1 cellular context compared by ENCODE assay signal in genomic region chr6:147958683-147959082, GRCh38.
TF ChIP-seq lines count a peak whose summit lies in the region.

No MANE protein-coding gene starts in this region.

TF ChIP-seq in GM23338, 12 proteins besides CTCF, POLR2A, EP300 and RAD21 (continued from another document):
- TF ChIP-seq, protein P1, sequence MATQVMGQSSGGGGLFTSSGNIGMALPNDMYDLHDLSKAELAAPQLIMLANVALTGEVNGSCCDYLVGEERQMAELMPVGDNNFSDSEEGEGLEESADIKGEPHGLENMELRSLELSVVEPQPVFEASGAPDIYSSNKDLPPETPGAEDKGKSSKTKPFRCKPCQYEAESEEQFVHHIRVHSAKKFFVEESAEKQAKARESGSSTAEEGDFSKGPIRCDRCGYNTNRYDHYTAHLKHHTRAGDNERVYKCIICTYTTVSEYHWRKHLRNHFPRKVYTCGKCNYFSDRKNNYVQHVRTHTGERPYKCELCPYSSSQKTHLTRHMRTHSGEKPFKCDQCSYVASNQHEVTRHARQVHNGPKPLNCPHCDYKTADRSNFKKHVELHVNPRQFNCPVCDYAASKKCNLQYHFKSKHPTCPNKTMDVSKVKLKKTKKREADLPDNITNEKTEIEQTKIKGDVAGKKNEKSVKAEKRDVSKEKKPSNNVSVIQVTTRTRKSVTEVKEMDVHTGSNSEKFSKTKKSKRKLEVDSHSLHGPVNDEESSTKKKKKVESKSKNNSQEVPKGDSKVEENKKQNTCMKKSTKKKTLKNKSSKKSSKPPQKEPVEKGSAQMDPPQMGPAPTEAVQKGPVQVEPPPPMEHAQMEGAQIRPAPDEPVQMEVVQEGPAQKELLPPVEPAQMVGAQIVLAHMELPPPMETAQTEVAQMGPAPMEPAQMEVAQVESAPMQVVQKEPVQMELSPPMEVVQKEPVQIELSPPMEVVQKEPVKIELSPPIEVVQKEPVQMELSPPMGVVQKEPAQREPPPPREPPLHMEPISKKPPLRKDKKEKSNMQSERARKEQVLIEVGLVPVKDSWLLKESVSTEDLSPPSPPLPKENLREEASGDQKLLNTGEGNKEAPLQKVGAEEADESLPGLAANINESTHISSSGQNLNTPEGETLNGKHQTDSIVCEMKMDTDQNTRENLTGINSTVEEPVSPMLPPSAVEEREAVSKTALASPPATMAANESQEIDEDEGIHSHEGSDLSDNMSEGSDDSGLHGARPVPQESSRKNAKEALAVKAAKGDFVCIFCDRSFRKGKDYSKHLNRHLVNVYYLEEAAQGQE (IDR thresholded peaks at IDR 0.05; ENCODE audit: unreplicated experiment): no peak
- TF ChIP-seq POLR2AphosphoS5 (IDR thresholded peaks at IDR 0.05; ENCODE audit: low read depth): no peak
- TF ChIP-seq CREB1 (CRISPR knock-in tag; IDR thresholded peaks at IDR 0.05; ENCODE audit: low read depth): no peak
- TF ChIP-seq STAT1 (IDR thresholded peaks at IDR 0.05; ENCODE audit: unreplicated experiment): no peak
- no peak for TF ChIP-seq NANOG (IDR thresholded peaks at IDR 0.05; ENCODE audit: borderline replicate concordance)
- TF ChIP-seq, protein P2, sequence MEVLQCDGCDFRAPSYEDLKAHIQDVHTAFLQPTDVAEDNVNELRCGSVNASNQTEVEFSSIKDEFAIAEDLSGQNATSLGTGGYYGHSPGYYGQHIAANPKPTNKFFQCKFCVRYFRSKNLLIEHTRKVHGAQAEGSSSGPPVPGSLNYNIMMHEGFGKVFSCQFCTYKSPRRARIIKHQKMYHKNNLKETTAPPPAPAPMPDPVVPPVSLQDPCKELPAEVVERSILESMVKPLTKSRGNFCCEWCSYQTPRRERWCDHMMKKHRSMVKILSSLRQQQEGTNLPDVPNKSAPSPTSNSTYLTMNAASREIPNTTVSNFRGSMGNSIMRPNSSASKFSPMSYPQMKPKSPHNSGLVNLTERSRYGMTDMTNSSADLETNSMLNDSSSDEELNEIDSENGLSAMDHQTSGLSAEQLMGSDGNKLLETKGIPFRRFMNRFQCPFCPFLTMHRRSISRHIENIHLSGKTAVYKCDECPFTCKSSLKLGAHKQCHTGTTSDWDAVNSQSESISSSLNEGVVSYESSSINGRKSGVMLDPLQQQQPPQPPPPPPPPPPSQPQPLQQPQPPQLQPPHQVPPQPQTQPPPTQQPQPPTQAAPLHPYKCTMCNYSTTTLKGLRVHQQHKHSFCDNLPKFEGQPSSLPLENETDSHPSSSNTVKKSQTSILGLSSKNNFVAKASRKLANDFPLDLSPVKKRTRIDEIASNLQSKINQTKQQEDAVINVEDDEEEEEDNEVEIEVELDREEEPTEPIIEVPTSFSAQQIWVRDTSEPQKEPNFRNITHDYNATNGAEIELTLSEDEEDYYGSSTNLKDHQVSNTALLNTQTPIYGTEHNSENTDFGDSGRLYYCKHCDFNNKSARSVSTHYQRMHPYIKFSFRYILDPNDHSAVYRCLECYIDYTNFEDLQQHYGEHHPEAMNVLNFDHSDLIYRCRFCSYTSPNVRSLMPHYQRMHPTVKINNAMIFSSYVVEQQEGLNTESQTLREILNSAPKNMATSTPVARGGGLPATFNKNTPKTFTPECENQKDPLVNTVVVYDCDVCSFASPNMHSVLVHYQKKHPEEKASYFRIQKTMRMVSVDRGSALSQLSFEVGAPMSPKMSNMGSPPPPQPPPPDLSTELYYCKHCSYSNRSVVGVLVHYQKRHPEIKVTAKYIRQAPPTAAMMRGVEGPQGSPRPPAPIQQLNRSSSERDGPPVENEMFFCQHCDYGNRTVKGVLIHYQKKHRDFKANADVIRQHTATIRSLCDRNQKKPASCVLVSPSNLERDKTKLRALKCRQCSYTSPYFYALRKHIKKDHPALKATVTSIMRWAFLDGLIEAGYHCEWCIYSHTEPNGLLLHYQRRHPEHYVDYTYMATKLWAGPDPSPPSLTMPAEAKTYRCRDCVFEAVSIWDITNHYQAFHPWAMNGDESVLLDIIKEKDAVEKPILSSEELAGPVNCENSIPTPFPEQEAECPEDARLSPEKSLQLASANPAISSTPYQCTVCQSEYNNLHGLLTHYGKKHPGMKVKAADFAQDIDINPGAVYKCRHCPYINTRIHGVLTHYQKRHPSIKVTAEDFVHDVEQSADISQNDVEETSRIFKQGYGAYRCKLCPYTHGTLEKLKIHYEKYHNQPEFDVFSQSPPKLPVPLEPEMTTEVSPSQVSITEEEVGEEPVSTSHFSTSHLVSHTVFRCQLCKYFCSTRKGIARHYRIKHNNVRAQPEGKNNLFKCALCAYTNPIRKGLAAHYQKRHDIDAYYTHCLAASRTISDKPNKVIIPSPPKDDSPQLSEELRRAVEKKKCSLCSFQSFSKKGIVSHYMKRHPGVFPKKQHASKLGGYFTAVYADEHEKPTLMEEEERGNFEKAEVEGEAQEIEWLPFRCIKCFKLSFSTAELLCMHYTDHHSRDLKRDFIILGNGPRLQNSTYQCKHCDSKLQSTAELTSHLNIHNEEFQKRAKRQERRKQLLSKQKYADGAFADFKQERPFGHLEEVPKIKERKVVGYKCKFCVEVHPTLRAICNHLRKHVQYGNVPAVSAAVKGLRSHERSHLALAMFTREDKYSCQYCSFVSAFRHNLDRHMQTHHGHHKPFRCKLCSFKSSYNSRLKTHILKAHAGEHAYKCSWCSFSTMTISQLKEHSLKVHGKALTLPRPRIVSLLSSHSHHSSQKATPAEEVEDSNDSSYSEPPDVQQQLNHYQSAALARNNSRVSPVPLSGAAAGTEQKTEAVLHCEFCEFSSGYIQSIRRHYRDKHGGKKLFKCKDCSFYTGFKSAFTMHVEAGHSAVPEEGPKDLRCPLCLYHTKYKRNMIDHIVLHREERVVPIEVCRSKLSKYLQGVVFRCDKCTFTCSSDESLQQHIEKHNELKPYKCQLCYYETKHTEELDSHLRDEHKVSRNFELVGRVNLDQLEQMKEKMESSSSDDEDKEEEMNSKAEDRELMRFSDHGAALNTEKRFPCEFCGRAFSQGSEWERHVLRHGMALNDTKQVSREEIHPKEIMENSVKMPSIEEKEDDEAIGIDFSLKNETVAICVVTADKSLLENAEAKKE (CRISPR knock-in tag; IDR thresholded peaks at IDR 0.05): no peak
- TF ChIP-seq EZH2 (IDR thresholded peaks at IDR 0.05; ENCODE audit: low read depth, unreplicated experiment): no peak
- TF ChIP-seq ETS1 (IDR thresholded peaks at IDR 0.05): no peak
- TF ChIP-seq EZH2phosphoT487 (IDR thresholded peaks at IDR 0.05; ENCODE audit: unreplicated experiment): no peak
